8 cellular contexts compared by ENCODE assay signal in genomic region chr7:101216001-101216859, GRCh38.
DNase-seq lines count a peak whose midpoint lies in the region; ATAC-seq and TF ChIP-seq lines count a peak whose summit lies in the region.

No MANE protein-coding gene starts in this region.

- DNase-seq in activated T-cell treated with anti-CD3 and anti-CD28 coated beads, Interleukin-2, amount 50 U/mL, for 24 hours: peak; percentile 36
- DNase-seq in activated T-cell treated with anti-CD3 and anti-CD28 coated beads, Interleukin-2, amount 50 U/mL, for 1 hour: no peak
- DNase-seq in hepatic stellate cell (ENCODE audit: low spot score): peak; percentile 62
- DNase-seq in stimulated activated effector memory CD8-positive, alpha-beta T cell treated with anti-CD3 and anti-CD28 coated beads, Interleukin-12 subunit alpha, Interleukin-12 subunit beta, amount 100 ng/mL, for 72 hours (ENCODE audit: low spot score in 2 of 2): no peak
- no peak for DNase-seq in T1000 (lab: John Stamatoyannopoulos, UW)

- peak overlapping the region; percentile 94 for H3K4me3 Mint-ChIP-seq in activated T-cell treated with anti-CD3 and anti-CD28 coated beads, Interleukin-2, amount 50 U/mL, for 24 hours
- peak overlapping the region; percentile 98 for H3K4me3 Mint-ChIP-seq in stimulated activated effector memory CD8-positive, alpha-beta T cell treated with anti-CD3 and anti-CD28 coated beads, Interleukin-12 subunit alpha, Interleukin-12 subunit beta, amount 100 ng/mL, for 72 hours

- no peak for TF ChIP-seq CTCF in WI38 (IDR thresholded peaks at IDR 0.05; ENCODE audit: low read depth, low read length)

- ATAC-seq in stimulated activated effector memory CD8-positive, alpha-beta T cell treated with anti-CD3 and anti-CD28 coated beads, Interleukin-12 subunit alpha, Interleukin-12 subunit beta, amount 100 ng/mL, for 72 hours: no peak
- ATAC-seq in GM21529 (IDR thresholded peaks at IDR 0.05; ENCODE audit: unreplicated experiment) (no peak), GM19035 (IDR thresholded peaks at IDR 0.05; ENCODE audit: unreplicated experiment) (no peak)

- H3K4me3 ChIP-seq in WI38 (ENCODE audit: low read depth, low read length): peak overlapping the region; percentile 78

- peaks cover 50% of the 10 kb centered on the region for H3K36me3 Mint-ChIP-seq in activated T-cell treated with anti-CD3 and anti-CD28 coated beads, Interleukin-2, amount 50 U/mL, for 24 hours (ENCODE audit: low read depth)
- peaks cover 70% of the 10 kb centered on the region for H3K36me3 Mint-ChIP-seq in stimulated activated effector memory CD8-positive, alpha-beta T cell treated with anti-CD3 and anti-CD28 coated beads, Interleukin-12 subunit alpha, Interleukin-12 subunit beta, amount 100 ng/mL, for 72 hours

- H3K4me1 Mint-ChIP-seq in activated T-cell treated with anti-CD3 and anti-CD28 coated beads, Interleukin-2, amount 50 U/mL, for 24 hours (ENCODE audit: low read depth): peaks cover 27% of the 10 kb centered on the region
- H3K4me1 Mint-ChIP-seq in stimulated activated effector memory CD8-positive, alpha-beta T cell treated with anti-CD3 and anti-CD28 coated beads, Interleukin-12 subunit alpha, Interleukin-12 subunit beta, amount 100 ng/mL, for 72 hours: peaks cover 47% of the 10 kb centered on the region

- no peaks in the 10 kb centered on the region for H3K9me3 Mint-ChIP-seq in activated T-cell treated with anti-CD3 and anti-CD28 coated beads, Interleukin-2, amount 50 U/mL, for 24 hours
- H3K9me3 Mint-ChIP-seq in stimulated activated effector memory CD8-positive, alpha-beta T cell treated with anti-CD3 and anti-CD28 coated beads, Interleukin-12 subunit alpha, Interleukin-12 subunit beta, amount 100 ng/mL, for 72 hours: no peaks in the 10 kb centered on the region

- H3K27me3 Mint-ChIP-seq in activated T-cell treated with anti-CD3 and anti-CD28 coated beads, Interleukin-2, amount 50 U/mL, for 24 hours: no peaks in the 10 kb centered on the region

- peak overlapping the region; percentile 81 for H3K27ac Mint-ChIP-seq in activated T-cell treated with anti-CD3 and anti-CD28 coated beads, Interleukin-2, amount 50 U/mL, for 24 hours
- H3K27ac Mint-ChIP-seq in stimulated activated effector memory CD8-positive, alpha-beta T cell treated with anti-CD3 and anti-CD28 coated beads, Interleukin-12 subunit alpha, Interleukin-12 subunit beta, amount 100 ng/mL, for 72 hours: peak overlapping the region; percentile 97

Comparison
In these comparisons a context has a peak if more than half of its experiments do, and no peak if none do; other contexts are left out.
1. DNase-seq: peak in activated T-cell treated with anti-CD3 and anti-CD28 coated beads, Interleukin-2, amount 50 U/mL, for 24 hours (single experiment) and hepatic stellate cell (single experiment); none in activated T-cell treated with anti-CD3 and anti-CD28 coated beads, Interleukin-2, amount 50 U/mL, for 1 hour (single experiment), stimulated activated effector memory CD8-positive, alpha-beta T cell treated with anti-CD3 and anti-CD28 coated beads, Interleukin-12 subunit alpha, Interleukin-12 subunit beta, amount 100 ng/mL, for 72 hours (0 of 2) and T1000 (single experiment).